ENCODE assay signal across 10 cellular contexts in genomic region chr19:19155495-19156219, GRCh38. TPM values are rescaled to one million over a fixed set of nuclear protein-coding genes. Genes with fewer than 3 reads are reported as not detected.
A peak's percentile ranks its signal among the peaks of the same experiment; 100 is the strongest.
DNase-seq lines count a peak whose midpoint lies in the region; ATAC-seq and TF ChIP-seq lines count a peak whose summit lies in the region.
"Had no signal": no experiment of that assay in that cellular context is flagged by ENCODE, and none has a peak within 500 bp of the region (broad histone marks: within the 10 kb centered on the region; RNA-seq: fewer than 3 reads in every experiment).

No MANE protein-coding gene starts in this region.

- peaks cover 77% of the 10 kb centered on the region for H3K36me3 ChIP-seq in DOHH2 (ENCODE audit: control insufficient read depth, low read length)

- no peak overlapping the region for H3K27ac Mint-ChIP-seq in activated CD4-positive, alpha-beta T cell treated with anti-CD3 and anti-CD28 coated beads, Interleukin-2, amount 10 ng/mL, durations not matched to agents 7 days and 5 days
- no peak overlapping the region for H3K27ac Mint-ChIP-seq in T-cell

- DNase-seq in activated CD4-positive, alpha-beta T cell treated with anti-CD3 and anti-CD28 coated beads, Interleukin-2, amount 10 ng/mL, durations not matched to agents 7 days and 5 days: no peak
- no peak for DNase-seq in Right ventricle myocardium superior
- DNase-seq in Kasumi-1 (lab: John Stamatoyannopoulos, UW): no peak
- DNase-seq in T-cell: no peak
- DNase-seq: NCI-H1048 had no signal

- H3K9me3 ChIP-seq in DOHH2 (ENCODE audit: control insufficient read depth, insufficient read depth, low read length): no peaks in the 10 kb centered on the region

- H3F3A ChIP-seq in DOHH2 (ENCODE audit: control insufficient read depth, insufficient read depth): peaks cover 61% of the 10 kb centered on the region

- peaks cover 4% of the 10 kb centered on the region for H3K36me3 Mint-ChIP-seq in activated CD4-positive, alpha-beta T cell treated with anti-CD3 and anti-CD28 coated beads, Interleukin-2, amount 10 ng/mL, durations not matched to agents 7 days and 5 days (ENCODE audit: low read depth)
- peaks cover 23% of the 10 kb centered on the region for H3K36me3 Mint-ChIP-seq in T-cell

- H3K4me2 ChIP-seq in DOHH2 (ENCODE audit: low read length): peak overlapping the region; percentile 91

- peak overlapping the region; percentile 97 for H3K27ac ChIP-seq in DOHH2 (ENCODE audit: low read depth, low read length)

- CTCF ChIA-PET in activated CD4-positive, alpha-beta T cell treated with anti-CD3 and anti-CD28 coated beads, Interleukin-2, amount 10 ng/mL, durations not matched to agents 7 days and 5 days (lab: Charles Lee): interaction anchor here (1.4 to 3.0 kb wide), 3 partner anchors 9 to 34 kb away, joined by 3 to 12 read pairs (median 11); no protein-coding TSS in a partner anchor
- CTCF ChIA-PET in T-cell (lab: Charles Lee): interaction anchor here in 1 of 2 donors (1.1 kb wide), 1 partner anchor 1111 kb away, joined by 3 read pairs; no protein-coding TSS in a partner anchor

- POLR2A ChIA-PET in activated CD4-positive, alpha-beta T cell treated with anti-CD3 and anti-CD28 coated beads, Interleukin-2, amount 10 ng/mL, durations not matched to agents 7 days and 5 days (lab: Charles Lee): interaction anchor here (0.6 kb wide), 1 partner anchor 138 kb away, joined by 4 read pairs; no protein-coding TSS in a partner anchor
- POLR2A ChIA-PET in T-cell (lab: Charles Lee): no interaction called here

- peaks cover 4% of the 10 kb centered on the region; the same call in 1 of the 2 replicates for H4K20me1 ChIP-seq in DOHH2 (ENCODE audit: control insufficient read depth, insufficient read depth, low read depth, low read length)

- H3K4me3 Mint-ChIP-seq in activated CD4-positive, alpha-beta T cell treated with anti-CD3 and anti-CD28 coated beads, Interleukin-2, amount 10 ng/mL, durations not matched to agents 7 days and 5 days: no peak overlapping the region
- H3K4me3 Mint-ChIP-seq in T-cell: no peak overlapping the region

- H3K4me3 ChIP-seq in DOHH2 (ENCODE audit: low read length): peak overlapping the region; percentile 70

- ATAC-seq in HG02623 (IDR thresholded peaks at IDR 0.05; ENCODE audit: unreplicated experiment) (peak; percentile 71), HG03469 (IDR thresholded peaks at IDR 0.05; ENCODE audit: unreplicated experiment) (peak; percentile 48), Right ventricle myocardium superior (ENCODE audit: poor library complexity) (no peak), T-cell (replicated peaks in 1 of 4) (no peak)

- no peaks in the 10 kb centered on the region for H3K27me3 Mint-ChIP-seq in activated CD4-positive, alpha-beta T cell treated with anti-CD3 and anti-CD28 coated beads, Interleukin-2, amount 10 ng/mL, durations not matched to agents 7 days and 5 days
- H3K27me3 Mint-ChIP-seq in T-cell: no peaks in the 10 kb centered on the region

- no peaks in the 10 kb centered on the region for H3K9me2 ChIP-seq in DOHH2 (replicated peaks; ENCODE audit: control insufficient read depth, low read length)

- no peaks in the 10 kb centered on the region for H3K4me1 Mint-ChIP-seq in activated CD4-positive, alpha-beta T cell treated with anti-CD3 and anti-CD28 coated beads, Interleukin-2, amount 10 ng/mL, durations not matched to agents 7 days and 5 days
- H3K4me1 Mint-ChIP-seq in T-cell: no peaks in the 10 kb centered on the region

- no peak for TF ChIP-seq CTCF in DOHH2 (IDR thresholded peaks at IDR 0.05; ENCODE audit: low read depth, low read length, poor library complexity, severe bottlenecking)

- H3K27me3 ChIP-seq in DOHH2 (ENCODE audit: control insufficient read depth, low read length): no peaks in the 10 kb centered on the region

- peak; percentile 59 for TF ChIP-seq POLR2A in GM19193 (IDR thresholded peaks at IDR 0.05; ENCODE audit: extremely low read depth, insufficient read depth, insufficient read length)

- intact Hi-C loops in Right ventricle myocardium superior (cut with DNase I): no loop called here

- peaks cover 79% of the 10 kb centered on the region for H3K79me2 ChIP-seq in DOHH2 (ENCODE audit: control insufficient read depth, low read length)

- H3K9me3 Mint-ChIP-seq in activated CD4-positive, alpha-beta T cell treated with anti-CD3 and anti-CD28 coated beads, Interleukin-2, amount 10 ng/mL, durations not matched to agents 7 days and 5 days: no peaks in the 10 kb centered on the region
- no peaks in the 10 kb centered on the region for H3K9me3 Mint-ChIP-seq in T-cell

- peaks cover 91% of the 10 kb centered on the region for H3K4me1 ChIP-seq in DOHH2 (ENCODE audit: control insufficient read depth, low read length)

RNA-seq across cellular contexts. Expression of gene MEF2B, which starts 14.4 kb away (rescaled TPM):
- total RNA-seq in activated CD4-positive, alpha-beta T cell treated with anti-CD3 and anti-CD28 coated beads, Interleukin-2, amount 10 ng/mL, durations not matched to agents 7 days and 5 days: 1 to 10 TPM; 2.4 to 3.4 TPM
- total RNA-seq in Right ventricle myocardium superior (0.83 TPM), T-cell (1 to 10 TPM; 3.3 to 6.4 (median 6.0) TPM)
- total RNA-seq: myocyte had no signal

RNA-seq across cellular contexts. Expression of gene TMEM161A, which starts 17.4 kb away (rescaled TPM):
- total RNA-seq in activated CD4-positive, alpha-beta T cell treated with anti-CD3 and anti-CD28 coated beads, Interleukin-2, amount 10 ng/mL, durations not matched to agents 7 days and 5 days: 10 to 100 TPM; 23.1 to 24.1 TPM
- total RNA-seq in Right ventricle myocardium superior (23.0 TPM), T-cell (10 to 100 TPM; 14.3 to 36.7 (median 34.4) TPM)

RNA-seq across cellular contexts. Expression of gene BORCS8, which starts 36.3 kb away (rescaled TPM):
- total RNA-seq in activated CD4-positive, alpha-beta T cell treated with anti-CD3 and anti-CD28 coated beads, Interleukin-2, amount 10 ng/mL, durations not matched to agents 7 days and 5 days: 10 to 100 TPM; 34.2 to 35.8 TPM
- total RNA-seq in Right ventricle myocardium superior (21.0 TPM), T-cell (10 to 100 TPM; 16.5 to 44.3 (median 35.5) TPM)

RNA-seq across cellular contexts. Expression of gene RFXANK, which starts 36.4 kb away (rescaled TPM):
- total RNA-seq in activated CD4-positive, alpha-beta T cell treated with anti-CD3 and anti-CD28 coated beads, Interleukin-2, amount 10 ng/mL, durations not matched to agents 7 days and 5 days: 100 to 1,000 TPM in 1 of 2 experiments, 10 to 100 TPM in 1; 82.5 to 104 TPM
- total RNA-seq in Right ventricle myocardium superior (33.9 TPM), T-cell (10 to 100 TPM; 63.8 to 92.8 (median 85.4) TPM)

RNA-seq across cellular contexts. Expression of gene NR2C2AP, which starts 47.6 kb away (rescaled TPM):
- 10 to 100 TPM; 29.9 to 37.2 TPM for total RNA-seq in activated CD4-positive, alpha-beta T cell treated with anti-CD3 and anti-CD28 coated beads, Interleukin-2, amount 10 ng/mL, durations not matched to agents 7 days and 5 days
- total RNA-seq in Right ventricle myocardium superior (5.9 TPM), T-cell (10 to 100 TPM; 17.8 to 32.2 (median 28.6) TPM)

Comparison
In these comparisons a context has a peak if more than half of its experiments do, and no peak if none do; other contexts are left out.
1. ATAC-seq: peak in HG02623 (single experiment) and HG03469 (single experiment); none in Right ventricle myocardium superior (single experiment) and T-cell (0 of 4).